Comparison of ENCODE assay signal across 31 cellular contexts in the genomic region with DNA sequence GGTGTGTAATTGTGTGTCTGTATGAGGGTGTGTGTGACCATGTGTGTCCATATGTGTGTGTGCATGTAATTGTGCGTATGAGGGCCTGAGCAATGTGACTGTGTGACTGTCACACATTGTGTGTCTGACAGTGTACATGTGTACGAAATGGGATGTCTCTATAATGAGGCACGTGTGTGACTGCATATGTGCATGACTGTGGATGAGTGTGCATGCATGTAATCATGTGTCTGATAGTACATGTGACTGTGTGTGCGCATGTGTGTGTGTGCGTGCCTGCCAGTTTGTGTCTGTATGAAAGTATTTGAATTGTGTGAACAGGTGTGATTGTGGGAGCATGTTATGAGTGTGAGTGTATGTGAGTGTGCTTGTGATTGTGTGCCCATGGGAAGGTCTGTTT. TPM values are rescaled to one million over a fixed set of nuclear protein-coding genes. Genes with fewer than 3 reads are reported as not detected.
"Had no signal": no experiment of that assay in that cellular context is flagged by ENCODE, and none has a peak within 500 bp of the region (broad histone marks: within the 10 kb centered on the region; RNA-seq: fewer than 3 reads in every experiment).

No MANE protein-coding gene starts in this region.

- H3K27ac ChIP-seq: neutrophil, pancreas, psoas muscle, skin epidermis, stomach, thoracic aorta, thyroid gland, transverse colon, upper lobe of right lung, vagina had no signal

- H3K4me3 ChIP-seq: pancreas, psoas muscle, skin epidermis, stomach, thoracic aorta, thyroid gland, transverse colon, upper lobe of right lung, vagina had no signal

- FAIRE-seq: pancreas had no signal

- DNase-seq: naive B cell; naive thymus-derived CD8-positive, alpha-beta T cell; nephron progenitor cell; nucleus accumbens; pancreas; psoas muscle; right cardiac atrium; stimulated activated CD4-positive, alpha-beta T cell treated with anti-CD3 and anti-CD28 coated beads, Interleukin-15, amount 100 ng/mL, for 24 hours; stimulated activated CD4-positive, alpha-beta T cell treated with anti-CD3 and anti-CD28 coated beads, Interleukin-2, amount 100 ng/mL, for 24 hours; stimulated activated CD4-positive, alpha-beta T cell treated with anti-CD3 and anti-CD28 coated beads, Interleukin-2, amount 100 ng/mL, for 48 hours; stimulated activated CD4-positive, alpha-beta T cell treated with anti-CD3 and anti-CD28 coated beads, Interleukin-4, amount 100 ng/mL, for 24 hours; stimulated activated naive B cell treated with anti-CD40 and anti-IgM and Interleukin-4, amounts not matched to agents 10 μg/mL and 1 μg/mL and 100 μg/mL, for 72 hours; stimulated activated naive CD4-positive, alpha-beta T cell treated with Interleukin-2 at 50 U/mL for 16 hours; stomach; thyroid gland; transverse colon; upper lobe of right lung had no signal

- H3K4me1 ChIP-seq: pancreas, psoas muscle, stomach, thyroid gland, transverse colon, upper lobe of right lung, vagina had no signal

- H3K36me3 ChIP-seq: neutrophil, pancreas, stomach, thoracic aorta, thyroid gland, transverse colon, upper lobe of right lung, vagina had no signal

- H3K9me3 ChIP-seq: neutrophil, pancreas, psoas muscle, thoracic aorta, thyroid gland, transverse colon, upper lobe of right lung, vagina had no signal

- ATAC-seq: naive thymus-derived CD8-positive, alpha-beta T cell; natural killer cell treated with Interleukin-12 subunit alpha and Interleukin-12 subunit beta and Interleukin-15 and Interleukin-18, amount 100 ng/mL, for 72 hours; pancreas; psoas muscle; right cardiac atrium; sciatic nerve; stimulated activated effector memory CD8-positive, alpha-beta T cell treated with anti-CD3 and anti-CD28 coated beads, Interleukin-12 subunit alpha, Interleukin-12 subunit beta, amount 100 ng/mL, for 72 hours; stimulated activated naive B cell treated with anti-CD40 and anti-IgM and Interleukin-4, amounts not matched to agents 10 μg/mL and 1 μg/mL and 100 μg/mL, for 72 hours; upper lobe of right lung had no signal

- H3K27me3 ChIP-seq: pancreas, thyroid gland, transverse colon, upper lobe of right lung, vagina had no signal

RNA-seq across cellular contexts. Expression of a gene that starts 2.2 kb away (rescaled TPM):
- total RNA-seq: naive thymus-derived CD8-positive, alpha-beta T cell; natural killer cell treated with Interleukin-12 subunit alpha and Interleukin-12 subunit beta and Interleukin-15 and Interleukin-18, amount 100 ng/mL, for 72 hours; neural crest cell; omental fat pad; osteocyte; pancreas; progenitor cell of endocrine pancreas; psoas muscle; renal cortical epithelial cell; right cardiac atrium; sciatic nerve; stomach; temporal lobe; transverse colon; upper lobe of right lung; urinary bladder; vagina had no signal
- polyA plus RNA-seq: pancreas, psoas muscle, right cardiac atrium, stomach, urinary bladder had no signal
